8 cellular contexts compared by ENCODE assay signal in genomic region chr6:31541658-31542521, GRCh38. TPM values are rescaled to one million over a fixed set of nuclear protein-coding genes. Genes with fewer than 3 reads are reported as not detected.
DNase-seq lines count a peak whose midpoint lies in the region; ATAC-seq, FAIRE-seq and TF ChIP-seq lines count a peak whose summit lies in the region.

TSS of gene DDX39B (minus strand) at chr6:31542003. CDS start at chr6:31540532, 1,471 bp downstream.

- peak within 1 kb of the TSS; percentile 90 for H3K27ac ChIP-seq in PC-3 (ENCODE audit: low read length)

- intact Hi-C loops in PC-3 (cut with micrococcal nuclease) = loop anchor here (1.0 kb wide), 2 partner anchors 44 to 48 kb away; partner anchors contain the start of gene MICB
- intact Hi-C loops in mucosa of descending colon (cut with DNase I, micrococcal nuclease) = no loop called here

- TF ChIP-seq CTCF in D721Med (IDR thresholded peaks at IDR 0.05; ENCODE audit: insufficient read depth, missing control alignments) (no peak), PC-3 (conservative IDR thresholded peaks at IDR 0.05; ENCODE audit: low read depth, low read length) (no peak), epithelial cell of esophagus (IDR thresholded peaks at IDR 0.05; ENCODE audit: insufficient read depth, low read depth, low read length, missing control alignments) (no peak), mucosa of descending colon (IDR thresholded peaks at IDR 0.05) (no peak)

- TSS peak; percentile 67 for BruUV-seq in PC-3 (replicated peaks; lab: Mats Ljungman, UMichigan)

- H3K9me3 Mint-ChIP-seq in IgD-negative memory B cell = no peaks in the 10 kb centered on the region

- H2AFZ ChIP-seq in PC-3 (ENCODE audit: low read length) = peak within 1 kb of the TSS; percentile 82

- FAIRE-seq in D721Med (lab: Jason Lieb, UNC) = no peak

- peaks cover 35% of the 10 kb centered on the region for H3K36me3 ChIP-seq in PC-3 (ENCODE audit: low read depth, low read length)
- peaks cover 24% of the 10 kb centered on the region for H3K36me3 ChIP-seq in mucosa of descending colon (ENCODE audit: low read depth)

- H3K4me3 ChIP-seq in PC-3 (ENCODE audit: low read length) = peak within 1 kb of the TSS; percentile 92
- peak within 1 kb of the TSS; percentile 91 for H3K4me3 ChIP-seq in epithelial cell of esophagus (ENCODE audit: low read length)
- peak within 1 kb of the TSS; percentile 52 for H3K4me3 ChIP-seq in mucosa of descending colon

- peak; percentile 51 for DNase-seq in D721Med (ENCODE audit: insufficient read length, low spot score)
- peak; percentile 97 for DNase-seq in PC-3
- peak; percentile 87 for DNase-seq in activated T-cell treated with anti-CD3 and anti-CD28 coated beads for 4 hours
- peak; percentile 98 for DNase-seq in epithelial cell of esophagus (ENCODE audit: low read depth)
- DNase-seq in mucosa of descending colon = peak; percentile 93 to 98 (median 94)
- peak; percentile 83 to 88 for DNase-seq in stimulated activated CD8-positive, alpha-beta memory T cell treated with anti-CD3 and anti-CD28 coated beads, Interleukin-4, amount 100 ng/mL, for 1 hour (ENCODE audit: low read depth in 2 of 2, low spot score in 1 of 2)

- H3F3A ChIP-seq in PC-3 (ENCODE audit: low read length, unreplicated experiment) = no peaks in the 10 kb centered on the region

- peaks cover 26% of the 10 kb centered on the region for H3K4me1 ChIP-seq in PC-3 (ENCODE audit: insufficient read depth, low read length)
- H3K4me1 ChIP-seq in mucosa of descending colon (ENCODE audit: low read depth) = peaks cover 25% of the 10 kb centered on the region

- H3K9me3 ChIP-seq in PC-3 (ENCODE audit: low read length) (no peaks in the 10 kb centered on the region), mucosa of descending colon (no peaks in the 10 kb centered on the region)

- H3K79me2 ChIP-seq in PC-3 (ENCODE audit: low read length) = peaks cover 59% of the 10 kb centered on the region

- peak within 1 kb of the TSS; percentile 99 for H3K9ac ChIP-seq in PC-3 (ENCODE audit: low read length)

- no peaks in the 10 kb centered on the region for H3K27me3 Mint-ChIP-seq in IgD-negative memory B cell

- no peaks in the 10 kb centered on the region for H3K27me3 ChIP-seq in PC-3 (ENCODE audit: low read length)

- ATAC-seq in GM21528 (IDR thresholded peaks at IDR 0.05; ENCODE audit: low FRiP score, unreplicated experiment) = peak; percentile 61
- ATAC-seq in PC-3 = peak; percentile 77
- peak; percentile 91 for ATAC-seq in mucosa of descending colon

- H3K36me3 Mint-ChIP-seq in IgD-negative memory B cell = peaks cover 2% of the 10 kb centered on the region

- H3K4me2 ChIP-seq in PC-3 (ENCODE audit: low read length) = peak within 1 kb of the TSS; percentile 92

- H3K4me3 Mint-ChIP-seq in IgD-negative memory B cell = peak within 1 kb of the TSS; percentile 96 to 100 (median 97)

- peak within 1 kb of the TSS; percentile 98 to 100 (median 99) for H3K27ac Mint-ChIP-seq in IgD-negative memory B cell

- H3K9me2 ChIP-seq in PC-3 (replicated peaks; ENCODE audit: low read length) = no peaks in the 10 kb centered on the region

- CTCF ChIA-PET in PC-3 (lab: Charles Lee) = interaction anchor here (1.0 kb wide), 1 partner anchor 48 kb away, joined by 6 read pairs; no protein-coding TSS in a partner anchor

- POLR2A ChIA-PET in PC-3 (lab: Charles Lee; ENCODE audit: unreplicated experiment) = interaction anchor here (0.5 to 1.4 kb wide), 8 partner anchors 45 to 1777 kb away, joined by 3 to 7 read pairs (median 4); partner anchors contain the start of genes HSPA1B and PBX2

- peaks cover 38% of the 10 kb centered on the region for H4K20me1 ChIP-seq in PC-3 (ENCODE audit: low read length)

- H3K4me1 Mint-ChIP-seq in IgD-negative memory B cell = peaks cover 39 to 42% (median 40%) of the 10 kb centered on the region in 3 donors

RNA-seq across cellular contexts. Expression of gene DDX39B, which starts in this region (rescaled TPM):
- polyA plus RNA-seq in IgD-negative memory B cell = 89.4 TPM
- 410 and 465 TPM in 2 replicates for total RNA-seq in PC-3 (2014; rRNA removed)
- 100 to 1,000 TPM; 239 to 309 (median 295) TPM for total RNA-seq in mucosa of descending colon

Comparison
In these comparisons a context has a peak if more than half of its experiments do, and no peak if none do; other contexts are left out.
1. Peak in every context shown above with its lines: DNase-seq, ATAC-seq, H3K4me3 ChIP-seq and H3K27ac ChIP-seq.